Comparison of ENCODE assay signal across 8 cellular contexts in the genomic region with DNA sequence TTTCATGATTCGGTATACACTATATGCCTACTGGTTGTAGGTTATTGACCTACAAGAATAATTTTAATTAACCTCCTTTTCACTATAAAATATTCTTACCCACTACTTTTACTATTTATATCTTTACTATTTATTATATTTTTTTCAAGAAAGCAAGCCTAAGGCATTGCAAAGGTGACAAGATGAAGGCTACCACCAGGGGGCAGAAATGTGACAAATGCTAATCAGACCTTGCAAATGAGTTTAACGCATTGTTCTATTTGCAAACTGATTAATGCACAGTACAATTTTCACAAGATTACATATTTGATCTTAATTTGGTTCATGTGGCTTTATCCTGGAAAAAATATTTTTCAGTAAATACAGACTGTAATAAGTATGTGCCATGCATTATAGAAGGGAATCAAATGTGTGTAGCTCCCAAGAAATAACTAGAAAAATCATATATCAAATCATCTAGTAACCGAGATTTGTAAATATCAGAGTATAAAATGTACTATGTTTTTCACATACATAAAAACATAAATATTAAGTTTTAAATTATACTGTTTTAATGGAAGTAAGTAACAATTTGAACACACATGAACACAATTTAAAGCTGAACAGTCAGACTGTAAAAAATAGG.
DNase-seq lines count a peak whose midpoint lies in the region; ATAC-seq and TF ChIP-seq lines count a peak whose summit lies in the region.

No MANE protein-coding gene starts in this region.

- DNase-seq in COR-L47 (lab: John Stamatoyannopoulos, UW) (peak; percentile 42), HT-29 (ENCODE audit: low spot score) (peak; percentile 85), SJCRH30 (peak; percentile 65 to 83), astrocyte of the cerebellum (ENCODE audit: low read depth) (peak; percentile 61), iris pigment epithelial cell (ENCODE audit: low read depth) (peak; percentile 62), HuH-7.5 (ENCODE audit: low spot score) (no peak)
- DNase-seq in stimulated activated CD4-positive, alpha-beta T cell treated with anti-CD3 and anti-CD28 coated beads, Interleukin-4, amount 100 ng/mL, for 24 hours: peak; percentile 63

- no peak overlapping the region for H3K4me3 ChIP-seq in SJCRH30
- H3K4me3 ChIP-seq in astrocyte of the cerebellum (ENCODE audit: low read depth, low read length): no peak overlapping the region

- no peak overlapping the region for H3K27ac ChIP-seq in SJCRH30

- H3K9me3 ChIP-seq in SJCRH30 (replicated peaks): no peaks in the 10 kb centered on the region

- in situ Hi-C loops in astrocyte of the cerebellum (cut with HindIII; ENCODE audit: low sequenced_read_pairs): no loop called here

- no peaks in the 10 kb centered on the region for H3K4me1 ChIP-seq in SJCRH30

- no peaks in the 10 kb centered on the region for H3K36me3 ChIP-seq in SJCRH30

- peak; percentile 85 for TF ChIP-seq CTCF in astrocyte of the cerebellum (IDR thresholded peaks at IDR 0.05; ENCODE audit: low read depth, low read length, missing control alignments)

- ATAC-seq in GM19035 (IDR thresholded peaks at IDR 0.05; ENCODE audit: unreplicated experiment): peak; percentile 74

- no peaks in the 10 kb centered on the region for H3K27me3 ChIP-seq in SJCRH30
